ENCODE assay signal across 23 cellular contexts in the genomic region with DNA sequence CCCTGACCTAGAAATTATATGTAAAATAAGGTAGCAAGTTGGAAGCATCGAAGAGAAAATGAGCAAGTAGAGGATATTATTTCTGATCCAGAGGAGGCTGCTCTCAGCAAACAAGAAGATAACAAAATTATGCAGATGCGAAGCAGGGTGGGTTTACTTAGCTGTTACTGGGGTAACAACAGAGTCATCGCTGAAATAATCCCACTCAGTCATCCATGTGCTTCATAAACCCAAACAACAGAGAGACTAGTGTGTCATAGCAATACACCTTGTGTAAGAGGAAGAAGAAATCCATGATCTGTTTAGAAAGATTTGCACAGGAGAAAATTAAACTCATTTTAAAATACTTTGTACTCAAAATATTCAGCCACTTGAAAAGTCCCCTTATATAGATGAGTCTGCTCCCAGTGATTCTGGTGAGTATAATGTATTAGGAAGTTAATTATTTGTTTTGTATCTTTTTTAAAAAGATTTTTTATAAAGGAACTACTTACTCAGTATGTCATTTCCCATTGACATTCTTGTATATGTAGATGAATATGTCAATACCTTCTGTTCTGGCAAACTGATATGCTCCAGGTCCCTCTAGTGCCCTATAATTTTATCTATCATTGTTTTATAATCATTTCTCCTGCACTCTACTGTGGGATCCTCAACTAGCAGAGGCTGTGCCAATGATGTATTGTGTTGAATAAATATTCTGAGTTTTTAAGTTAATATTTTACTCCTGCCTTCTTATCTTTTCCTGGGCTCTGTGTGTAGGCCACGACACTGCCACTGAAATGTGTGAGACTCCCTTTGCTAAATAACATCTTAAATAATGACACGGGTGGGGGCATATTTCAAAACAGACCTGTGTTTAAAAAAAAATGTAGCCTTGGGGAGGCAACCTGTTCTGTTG. TPM values are rescaled to one million over a fixed set of nuclear protein-coding genes. Genes with fewer than 3 reads are reported as not detected.
A peak's percentile ranks its signal among the peaks of the same experiment; 100 is the strongest.
DNase-seq lines count a peak whose midpoint lies in the region; ATAC-seq, FAIRE-seq and TF ChIP-seq lines count a peak whose summit lies in the region.
"Had no signal": no experiment of that assay in that cellular context is flagged by ENCODE, and none has a peak within 500 bp of the region (broad histone marks: within the 10 kb centered on the region; RNA-seq: fewer than 3 reads in every experiment).

No MANE protein-coding gene starts in this region.

- no TSS peak for BruUV-seq in Caco-2 (replicated peaks; lab: Mats Ljungman, UMichigan)

- H3K36me3 ChIP-seq in Caco-2 (ENCODE audit: control insufficient read depth, insufficient read depth, low read length), result no peaks in the 10 kb centered on the region
- H3K36me3 ChIP-seq in lower lobe of right lung, result no peaks in the 10 kb centered on the region
- H3K36me3 ChIP-seq: heart right ventricle, SJSA1, upper lobe of right lung had no signal

- peak overlapping the region; percentile 33 for H3K27ac Mint-ChIP-seq in activated naive CD4-positive, alpha-beta T cell treated with anti-CD3 and anti-CD28 coated beads, Interleukin-2, amount 50 U/mL, for 24 hours
- H3K27ac Mint-ChIP-seq in T-helper 17 cell (peak overlapping the region; percentile 94), Caco-2 (ENCODE audit: unreplicated experiment) (no peak overlapping the region)
- H3K27ac Mint-ChIP-seq in stimulated activated effector memory CD8-positive, alpha-beta T cell treated with anti-CD3 and anti-CD28 coated beads, Interleukin-12 subunit alpha, Interleukin-12 subunit beta, amount 100 ng/mL, for 72 hours, result no peak overlapping the region
- H3K27ac Mint-ChIP-seq: activated CD8-positive, alpha-beta memory T cell treated with anti-CD3 and anti-CD28 coated beads, Interleukin-2, amount 10 ng/mL, durations not matched to agents 7 days and 5 days; immature natural killer cell; T-helper 2 cell treated with Interferon-gamma antibody and Interleukin-4, amounts not matched to agents 5 μg/mL and 100 μg/mL, for 36 hours had no signal

- no peaks in the 10 kb centered on the region for H3K27me3 Mint-ChIP-seq in activated naive CD4-positive, alpha-beta T cell treated with anti-CD3 and anti-CD28 coated beads, Interleukin-2, amount 50 U/mL, for 24 hours
- H3K27me3 Mint-ChIP-seq in T-helper 17 cell (no peaks in the 10 kb centered on the region), Caco-2 (ENCODE audit: insufficient read depth, unreplicated experiment) (peaks cover 3% of the 10 kb centered on the region)
- H3K27me3 Mint-ChIP-seq: activated CD8-positive, alpha-beta memory T cell treated with anti-CD3 and anti-CD28 coated beads, Interleukin-2, amount 10 ng/mL, durations not matched to agents 7 days and 5 days had no signal

- H3K27me3 ChIP-seq in Caco-2 (replicated peaks; ENCODE audit: control insufficient read depth, insufficient read depth, low read length) (no peaks in the 10 kb centered on the region; the same call in 1 of the 2 replicates), lower lobe of right lung (ENCODE audit: low read depth) (no peaks in the 10 kb centered on the region)
- H3K27me3 ChIP-seq: heart right ventricle, SJSA1, upper lobe of right lung had no signal

- FAIRE-seq in islet of Langerhans (lab: Jason Lieb, UNC), result peak; percentile 56
- FAIRE-seq: A549, colon, K562 had no signal

- H3K9me3 ChIP-seq in T-helper 17 cell (ENCODE audit: control insufficient read depth, low read length, poor library complexity, severe bottlenecking) (no peaks in the 10 kb centered on the region), Caco-2 (no peaks in the 10 kb centered on the region), lower lobe of right lung (no peaks in the 10 kb centered on the region)
- H3K9me3 ChIP-seq: A549, heart right ventricle, psoas muscle, SJSA1, upper lobe of right lung had no signal

- no peaks in the 10 kb centered on the region for H3K4me1 ChIP-seq in Caco-2
- no peaks in the 10 kb centered on the region for H3K4me1 ChIP-seq in lower lobe of right lung
- H3K4me1 ChIP-seq: psoas muscle, SJSA1, upper lobe of right lung had no signal

- DNase-seq in activated naive CD4-positive, alpha-beta T cell treated with Interleukin-2 at 50 U/mL for 16 hours, result no peak
- DNase-seq in T-helper 17 cell, result no peak
- DNase-seq in stimulated activated effector memory CD8-positive, alpha-beta T cell treated with anti-CD3 and anti-CD28 coated beads, Interleukin-12 subunit alpha, Interleukin-12 subunit beta, amount 100 ng/mL, for 72 hours (ENCODE audit: low spot score in 2 of 2), result no peak
- DNase-seq in DMS53 (lab: John Stamatoyannopoulos, UW), result no peak
- DNase-seq in Caco-2, result no peak
- no peak for DNase-seq in lower lobe of right lung
- DNase-seq: activated CD4-positive, alpha-beta T cell treated with anti-CD3 and anti-CD28 coated beads for 1 hour; activated CD8-positive, alpha-beta memory T cell treated with anti-CD3 and anti-CD28 coated beads, Interleukin-2, amount 10 ng/mL, durations not matched to agents 7 days and 5 days; DMS79; heart right ventricle; NCI-H146; psoas muscle; upper lobe of right lung had no signal

- no peaks in the 10 kb centered on the region for H3K36me3 Mint-ChIP-seq in activated naive CD4-positive, alpha-beta T cell treated with anti-CD3 and anti-CD28 coated beads, Interleukin-2, amount 50 U/mL, for 24 hours
- H3K36me3 Mint-ChIP-seq in T-helper 17 cell (ENCODE audit: low read depth) (no peaks in the 10 kb centered on the region), Caco-2 (ENCODE audit: insufficient read depth, unreplicated experiment) (no peaks in the 10 kb centered on the region)
- H3K36me3 Mint-ChIP-seq in stimulated activated effector memory CD8-positive, alpha-beta T cell treated with anti-CD3 and anti-CD28 coated beads, Interleukin-12 subunit alpha, Interleukin-12 subunit beta, amount 100 ng/mL, for 72 hours, result no peaks in the 10 kb centered on the region
- H3K36me3 Mint-ChIP-seq: activated CD8-positive, alpha-beta memory T cell treated with anti-CD3 and anti-CD28 coated beads, Interleukin-2, amount 10 ng/mL, durations not matched to agents 7 days and 5 days; immature natural killer cell had no signal

- peak; percentile 76 for ATAC-seq in T-helper 17 cell
- ATAC-seq in stimulated activated effector memory CD8-positive, alpha-beta T cell treated with anti-CD3 and anti-CD28 coated beads, Interleukin-12 subunit alpha, Interleukin-12 subunit beta, amount 100 ng/mL, for 72 hours, result peak; percentile 50
- no peak for ATAC-seq in lower lobe of right lung
- ATAC-seq: A549; activated CD8-positive, alpha-beta memory T cell treated with anti-CD3 and anti-CD28 coated beads, Interleukin-2, amount 10 ng/mL, durations not matched to agents 7 days and 5 days; heart right ventricle; K562; psoas muscle; upper lobe of right lung had no signal

- H3K4me3 ChIP-seq in Caco-2 (ENCODE audit: low read depth, low read length), result no peak overlapping the region
- no peak overlapping the region for H3K4me3 ChIP-seq in lower lobe of right lung
- H3K4me3 ChIP-seq: A549, heart right ventricle, K562, psoas muscle, SJSA1, skin epidermis, upper lobe of right lung had no signal

- TF ChIP-seq CTCF in Caco-2 (IDR thresholded peaks at IDR 0.05; ENCODE audit: insufficient read depth in 1 of 2, low read depth in 1 of 2, low read length in 1 of 2, severe bottlenecking in 1 of 2, unreplicated experiment in 1 of 2), result no peak
- no peak for TF ChIP-seq CTCF in lower lobe of right lung (IDR thresholded peaks at IDR 0.05)

- H3K9me3 Mint-ChIP-seq in activated naive CD4-positive, alpha-beta T cell treated with anti-CD3 and anti-CD28 coated beads, Interleukin-2, amount 50 U/mL, for 24 hours, result no peaks in the 10 kb centered on the region
- H3K9me3 Mint-ChIP-seq in stimulated activated effector memory CD8-positive, alpha-beta T cell treated with anti-CD3 and anti-CD28 coated beads, Interleukin-12 subunit alpha, Interleukin-12 subunit beta, amount 100 ng/mL, for 72 hours, result no peaks in the 10 kb centered on the region
- H3K9me3 Mint-ChIP-seq in Caco-2 (ENCODE audit: unreplicated experiment), result no peaks in the 10 kb centered on the region
- H3K9me3 Mint-ChIP-seq: immature natural killer cell; T-helper 2 cell treated with Interferon-gamma antibody and Interleukin-4, amounts not matched to agents 5 μg/mL and 100 μg/mL, for 36 hours had no signal

- POLR2A ChIA-PET in Caco-2 (lab: Charles Lee), result no interaction called here

- peaks cover 36% of the 10 kb centered on the region for H3K4me1 Mint-ChIP-seq in activated naive CD4-positive, alpha-beta T cell treated with anti-CD3 and anti-CD28 coated beads, Interleukin-2, amount 50 U/mL, for 24 hours
- H3K4me1 Mint-ChIP-seq in T-helper 17 cell (peaks cover 18% of the 10 kb centered on the region), Caco-2 (ENCODE audit: low read depth, unreplicated experiment) (peaks cover 10% of the 10 kb centered on the region)
- peaks cover 12% of the 10 kb centered on the region for H3K4me1 Mint-ChIP-seq in stimulated activated effector memory CD8-positive, alpha-beta T cell treated with anti-CD3 and anti-CD28 coated beads, Interleukin-12 subunit alpha, Interleukin-12 subunit beta, amount 100 ng/mL, for 72 hours
- H3K4me1 Mint-ChIP-seq: immature natural killer cell had no signal

- H3K27ac ChIP-seq in lower lobe of right lung, result no peak overlapping the region
- H3K27ac ChIP-seq: A549, C4-2B, heart right ventricle, psoas muscle, SJSA1, skin epidermis, upper lobe of right lung had no signal

- CTCF ChIA-PET in Caco-2 (lab: Charles Lee), result no interaction called here

- H3K4me3 Mint-ChIP-seq in activated naive CD4-positive, alpha-beta T cell treated with anti-CD3 and anti-CD28 coated beads, Interleukin-2, amount 50 U/mL, for 24 hours, result no peak overlapping the region
- H3K4me3 Mint-ChIP-seq in T-helper 17 cell, result no peak overlapping the region
- H3K4me3 Mint-ChIP-seq in stimulated activated effector memory CD8-positive, alpha-beta T cell treated with anti-CD3 and anti-CD28 coated beads, Interleukin-12 subunit alpha, Interleukin-12 subunit beta, amount 100 ng/mL, for 72 hours, result no peak overlapping the region
- H3K4me3 Mint-ChIP-seq in Caco-2 (ENCODE audit: unreplicated experiment), result no peak overlapping the region
- H3K4me3 Mint-ChIP-seq: activated CD8-positive, alpha-beta memory T cell treated with anti-CD3 and anti-CD28 coated beads, Interleukin-2, amount 10 ng/mL, durations not matched to agents 7 days and 5 days; immature natural killer cell; T-helper 2 cell treated with Interferon-gamma antibody and Interleukin-4, amounts not matched to agents 5 μg/mL and 100 μg/mL, for 36 hours had no signal

- intact Hi-C loops in Caco-2 (cut with micrococcal nuclease; ENCODE audit: unreplicated experiment) (no loop called here), lower lobe of right lung (cut with DNase I) (no loop called here)

RNA-seq across cellular contexts. Expression of a gene that starts 8.6 kb away (rescaled TPM):
- 10 to 100 TPM; 73.6 to 78.6 TPM for total RNA-seq in T-helper 17 cell
- total RNA-seq in Caco-2 (2022), result 1.0 and 4.3 TPM in 2 replicates
- total RNA-seq in lower lobe of right lung, result 13.1 TPM

Comparison
In these comparisons a context has a peak if more than half of its experiments do, and no peak if none do; other contexts are left out.
1. H3K27ac Mint-ChIP-seq: peak in activated naive CD4-positive, alpha-beta T cell treated with anti-CD3 and anti-CD28 coated beads, Interleukin-2, amount 50 U/mL, for 24 hours (single experiment) and T-helper 17 cell (single experiment); none in stimulated activated effector memory CD8-positive, alpha-beta T cell treated with anti-CD3 and anti-CD28 coated beads, Interleukin-12 subunit alpha, Interleukin-12 subunit beta, amount 100 ng/mL, for 72 hours (single experiment) and Caco-2 (single experiment).
2. ATAC-seq: peak in T-helper 17 cell (single experiment) and stimulated activated effector memory CD8-positive, alpha-beta T cell treated with anti-CD3 and anti-CD28 coated beads, Interleukin-12 subunit alpha, Interleukin-12 subunit beta, amount 100 ng/mL, for 72 hours (single experiment); none in lower lobe of right lung (0 of 2).